20 cellular contexts compared by ENCODE assay signal in the genomic region with DNA sequence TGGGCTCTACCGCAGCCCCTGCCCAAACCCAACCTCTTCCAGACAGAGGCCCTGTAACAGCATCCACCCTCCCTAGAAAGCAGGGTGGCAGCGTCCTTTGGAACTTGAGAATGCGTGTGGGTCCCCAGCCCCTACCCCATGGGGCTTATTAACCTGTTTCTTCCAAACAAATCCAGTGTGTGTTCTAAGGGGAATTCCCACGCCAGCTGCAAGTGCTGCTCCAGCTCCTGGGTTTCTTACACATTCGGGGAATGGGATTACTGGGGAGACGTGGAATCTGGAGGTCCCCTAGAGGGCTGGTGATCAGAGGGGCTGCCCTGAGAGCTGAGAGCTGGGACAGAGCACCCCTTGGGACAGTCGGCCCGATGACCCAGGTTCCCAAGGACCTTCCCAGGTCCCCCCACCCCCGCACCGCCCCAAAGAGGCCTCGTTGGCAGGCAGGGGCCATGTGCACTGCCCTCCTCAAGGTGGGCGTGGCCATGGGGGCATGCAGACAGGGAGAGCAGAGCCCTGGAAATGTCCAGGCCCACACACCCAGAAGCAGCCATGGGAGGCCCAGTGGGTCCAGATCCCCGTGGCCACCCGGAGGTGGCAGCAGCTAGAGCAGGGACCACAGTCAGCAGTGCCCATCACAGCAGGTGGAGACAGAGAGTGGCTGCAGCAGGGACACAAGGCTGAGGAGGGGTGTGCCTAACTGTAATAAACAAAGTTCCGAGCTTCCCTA. TPM values are rescaled to one million over a fixed set of nuclear protein-coding genes. Genes with fewer than 3 reads are reported as not detected.
A peak's percentile ranks its signal among the peaks of the same experiment; 100 is the strongest.
DNase-seq lines count a peak whose midpoint lies in the region; ATAC-seq, FAIRE-seq and TF ChIP-seq lines count a peak whose summit lies in the region.
"Had no signal": no experiment of that assay in that cellular context is flagged by ENCODE, and none has a peak within 500 bp of the region (broad histone marks: within the 10 kb centered on the region; RNA-seq: fewer than 3 reads in every experiment).

No MANE protein-coding gene starts in this region.

- no peaks in the 10 kb centered on the region for H3K9me3 ChIP-seq in HepG2 (ENCODE audit: low read length)
- H3K9me3 ChIP-seq in upper lobe of right lung: no peaks in the 10 kb centered on the region
- H3K9me3 ChIP-seq: MG63 had no signal

- CTCF ChIA-PET in activated naive CD4-positive, alpha-beta T cell treated with anti-CD3 and anti-CD28 coated beads, Interleukin-2, amount 10 ng/mL, durations not matched to agents 7 days and 5 days (lab: Charles Lee): interaction anchor here (1.0 to 1.2 kb wide), 3 partner anchors 10 to 27 kb away, joined by 3 read pairs; no protein-coding TSS in a partner anchor
- CTCF ChIA-PET in WTC11 (lab: Charles Lee): interaction anchor here (0.7 to 3.0 kb wide), 6 partner anchors 10 to 104 kb away, joined by 3 to 18 read pairs (median 4); no protein-coding TSS in a partner anchor
- CTCF ChIA-PET in HepG2 (lab: Yijun Ruan, JAX; ENCODE audit: low intra/inter-chr PET ratio, low total read pairs): no interaction called here

- peaks cover 31% of the 10 kb centered on the region for H3K27me3 Mint-ChIP-seq in activated naive CD4-positive, alpha-beta T cell treated with anti-CD3 and anti-CD28 coated beads, Interleukin-2, amount 10 ng/mL, durations not matched to agents 7 days and 5 days
- no peaks in the 10 kb centered on the region for H3K27me3 Mint-ChIP-seq in WTC11 (ENCODE audit: low read depth)

- BruUV-seq in HepG2 (replicated peaks; lab: Mats Ljungman, UMichigan): no TSS peak

- no peaks in the 10 kb centered on the region for H3K79me2 ChIP-seq in HepG2 (ENCODE audit: insufficient read depth, low read length)

- H3K36me3 ChIP-seq in HepG2 (replicated peaks in 1 of 2; ENCODE audit: control insufficient read depth in 1 of 2, insufficient read depth in 2 of 2, low read length in 2 of 2) (no peaks in the 10 kb centered on the region), upper lobe of right lung (no peaks in the 10 kb centered on the region)
- H3K36me3 ChIP-seq: MG63 had no signal

- no peak overlapping the region for H3K4me3 Mint-ChIP-seq in activated naive CD4-positive, alpha-beta T cell treated with anti-CD3 and anti-CD28 coated beads, Interleukin-2, amount 10 ng/mL, durations not matched to agents 7 days and 5 days
- no peak overlapping the region for H3K4me3 Mint-ChIP-seq in WTC11

- no peak for TF ChIP-seq RAD21 in HepG2 (CRISPR knock-in tag; IDR thresholded peaks at IDR 0.05)

- H4K20me1 ChIP-seq in HepG2 (ENCODE audit: insufficient read depth, low read length): no peaks in the 10 kb centered on the region

- ATAC-seq in WTC11 (peak; percentile 11), HepG2 (peak; percentile 58), upper lobe of right lung (peak; percentile 23), HG02970 (IDR thresholded peaks at IDR 0.05; ENCODE audit: low FRiP score, unreplicated experiment) (no peak), GM18858 (IDR thresholded peaks at IDR 0.05; ENCODE audit: unreplicated experiment) (no peak)
- ATAC-seq: PC-3 had no signal

- in situ Hi-C loops in HepG2 (cut with HindIII; ENCODE audit: extremely low pct_ligation_motif_present, low pct_unique_long_range_greater_than_20kb): no loop called here

- H3K4me3 ChIP-seq in HepG2 (replicated peaks in 1 of 3; ENCODE audit: insufficient read depth in 1 of 3, low read depth in 2 of 3, low read length in 3 of 3) (no peak overlapping the region), upper lobe of right lung (no peak overlapping the region)
- H3K4me3 ChIP-seq: MG63 had no signal

- POLR2A ChIA-PET in WTC11 (lab: Charles Lee): interaction anchor here (0.6 to 0.7 kb wide), 2 partner anchors 13 to 41 kb away, joined by 3 read pairs; no protein-coding TSS in a partner anchor
- POLR2A ChIA-PET in HepG2 (lab: Yijun Ruan, JAX): no interaction called here

- no peak for DNase-seq in activated naive CD4-positive, alpha-beta T cell treated with anti-CD3 and anti-CD28 coated beads, Interleukin-2, amount 10 ng/mL, durations not matched to agents 7 days and 5 days
- DNase-seq in activated naive CD4-positive, alpha-beta T cell treated with anti-CD3 and anti-CD28 coated beads, Interleukin-2, amount 50 U/mL, for 16 hours: no peak
- no peak for DNase-seq in WTC11 (ENCODE audit: low spot score)
- DNase-seq in HepG2 (ENCODE audit: low spot score): no peak
- no peak for DNase-seq in upper lobe of right lung
- DNase-seq in KG1 (lab: John Stamatoyannopoulos, UW): no peak
- DNase-seq: 8988T, COR-L47, DMS153, EL, HCEC 1CT, MG63, NCI-H1092 treated with DMSO at 0.1 percent for 48 hours, NCI-H1930, PC-3 had no signal

- no peak overlapping the region for H3K4me2 ChIP-seq in HepG2 (ENCODE audit: low read depth, low read length)
- H3K4me2 ChIP-seq: KMS-11 had no signal

- peaks cover 2 to 30% of the 10 kb centered on the region in 2 experiments; a peak in 4 of 5 replicates for H3K27me3 ChIP-seq in HepG2 (ENCODE audit: control insufficient read depth in 1 of 2, insufficient read depth in 2 of 2, low read length in 2 of 2)
- H3K27me3 ChIP-seq in upper lobe of right lung: no peaks in the 10 kb centered on the region
- H3K27me3 ChIP-seq: MG63 had no signal

- H2AFZ ChIP-seq in HepG2 (ENCODE audit: low read length): no peak overlapping the region

- TF ChIP-seq CTCF in WTC11 (IDR thresholded peaks at IDR 0.05) (no peak), HepG2 (CRISPR knock-in tag; IDR thresholded peaks at IDR 0.05) (no peak), upper lobe of right lung (IDR thresholded peaks at IDR 0.05) (no peak)

- WGBS in HepG2 (ENCODE audit: low lambda C conversion rate): 40% methylated on average over 10 of the region's 15 CpGs

- TF ChIP-seq EP300 in HepG2 (IDR thresholded peaks at IDR 0.05; ENCODE audit: low read depth in 2 of 2, low read length in 2 of 2) (no peak), HepG2 (CRISPR knock-in tag; IDR thresholded peaks at IDR 0.05; ENCODE audit: borderline replicate concordance) (no peak)

- H3K9ac ChIP-seq in HepG2 (ENCODE audit: insufficient read depth, low read depth, low read length): no peak overlapping the region
- H3K9ac ChIP-seq: KMS-11 had no signal

- intact Hi-C loops in HepG2 (cut with micrococcal nuclease; ENCODE audit: unreplicated experiment) (no loop called here), upper lobe of right lung (cut with DNase I) (no loop called here)

- H3K36me3 Mint-ChIP-seq in activated naive CD4-positive, alpha-beta T cell treated with anti-CD3 and anti-CD28 coated beads, Interleukin-2, amount 10 ng/mL, durations not matched to agents 7 days and 5 days: no peaks in the 10 kb centered on the region
- H3K36me3 Mint-ChIP-seq in WTC11: peaks cover 6% of the 10 kb centered on the region

- FAIRE-seq in HepG2 (lab: Jason Lieb, UNC): no peak

- peaks cover 2% of the 10 kb centered on the region for H3K4me1 Mint-ChIP-seq in activated naive CD4-positive, alpha-beta T cell treated with anti-CD3 and anti-CD28 coated beads, Interleukin-2, amount 10 ng/mL, durations not matched to agents 7 days and 5 days
- peaks cover 60% of the 10 kb centered on the region for H3K4me1 Mint-ChIP-seq in WTC11

- H3K27ac Mint-ChIP-seq in activated naive CD4-positive, alpha-beta T cell treated with anti-CD3 and anti-CD28 coated beads, Interleukin-2, amount 10 ng/mL, durations not matched to agents 7 days and 5 days: peak overlapping the region; percentile 55
- peak overlapping the region; percentile 88 for H3K27ac Mint-ChIP-seq in WTC11

- H3K4me1 ChIP-seq in HepG2 (ENCODE audit: insufficient read depth, low read length) (no peaks in the 10 kb centered on the region), upper lobe of right lung (no peaks in the 10 kb centered on the region)

- H3K27ac ChIP-seq in HepG2 (ENCODE audit: extremely low read length, insufficient read depth, low read length): no peak overlapping the region
- H3K27ac ChIP-seq in upper lobe of right lung: no peak overlapping the region
- H3K27ac ChIP-seq: C4-2B, KMS-11 had no signal

- H3K9me3 Mint-ChIP-seq in activated naive CD4-positive, alpha-beta T cell treated with anti-CD3 and anti-CD28 coated beads, Interleukin-2, amount 10 ng/mL, durations not matched to agents 7 days and 5 days: peaks cover 2% of the 10 kb centered on the region
- H3K9me3 Mint-ChIP-seq in WTC11: peaks cover 5% of the 10 kb centered on the region

- TF ChIP-seq POLR2A in HepG2 (IDR thresholded peaks at IDR 0.05; ENCODE audit: insufficient read depth in 1 of 2, low read depth in 2 of 2, low read length in 2 of 2): no peak

RNA-seq across cellular contexts. Expression of a gene that starts 18.8 kb away (rescaled TPM):
- not detected in 3 replicates for total RNA-seq in WTC11 (2021)
- not detected in 2 replicates for total RNA-seq in HepG2 (2016; rRNA removed; fragmentation: Illumina TruSeq; extraction: Trizol)
- total RNA-seq in HepG2 (2016; cell fraction: cytosol; rRNA removed; fragmentation: Illumina TruSeq; extraction: Trizol; ENCODE audit: low read depth): not detected in 2 replicates
- total RNA-seq in HepG2 (2016; cell fraction: insoluble cytoplasmic fraction; rRNA removed; fragmentation: Illumina TruSeq; extraction: Trizol): not detected in 2 replicates
- not detected in 2 replicates for total RNA-seq in HepG2 (2016; cell fraction: membrane; rRNA removed; fragmentation: Illumina TruSeq; extraction: Trizol)
- not detected in 2 replicates for total RNA-seq in HepG2 (2016; cell fraction: nucleus; rRNA removed; fragmentation: Illumina TruSeq; extraction: Trizol)
- not detected in 2 replicates for polyA plus RNA-seq in HepG2 (2011; rRNA removed)
- polyA plus RNA-seq in HepG2 (2011; cell fraction: cytosol; rRNA removed): not detected in 2 replicates
- polyA plus RNA-seq in HepG2 (2011; cell fraction: nucleus; rRNA removed): not detected in 2 replicates
- polyA plus RNA-seq in HepG2 (2012): not detected in 2 replicates
- polyA plus RNA-seq in HepG2 (2016; cell fraction: cytosol; fragmentation: Illumina TruSeq; extraction: Trizol; ENCODE audit: low read depth): not detected in 2 replicates
- not detected in 2 replicates for polyA plus RNA-seq in HepG2 (2016; cell fraction: insoluble cytoplasmic fraction; fragmentation: Illumina TruSeq; extraction: Trizol; ENCODE audit: low read depth)
- not detected in 2 replicates for polyA plus RNA-seq in HepG2 (2016; cell fraction: membrane; fragmentation: Illumina TruSeq; extraction: Trizol; ENCODE audit: low read depth)
- not detected in 2 replicates for polyA plus RNA-seq in HepG2 (2016; cell fraction: nucleus; fragmentation: Illumina TruSeq; extraction: Trizol; ENCODE audit: insufficient read depth, low read depth)
- polyA minus RNA-seq in HepG2 (2011; rRNA and poly(A)+ RNA removed; ENCODE audit: low replicate concordance): not detected in 2 replicates
- not detected in 2 replicates for polyA minus RNA-seq in HepG2 (2011; cell fraction: cytosol; rRNA and poly(A)+ RNA removed)
- polyA minus RNA-seq in HepG2 (2011; cell fraction: nucleus; rRNA and poly(A)+ RNA removed): not detected in 2 replicates
- not detected for total RNA-seq in upper lobe of right lung
- total RNA-seq: HT1080, PC-3 had no signal

RNA-seq across cellular contexts. Expression of a gene that starts 43.6 kb away (rescaled TPM):
- total RNA-seq in WTC11 (2021): 0.42 to 0.44 TPM (median 0.44 TPM) in 3 replicates
- not detected in 2 replicates for total RNA-seq in HepG2 (2016; rRNA removed; fragmentation: Illumina TruSeq; extraction: Trizol)
- total RNA-seq in HepG2 (2016; cell fraction: cytosol; rRNA removed; fragmentation: Illumina TruSeq; extraction: Trizol; ENCODE audit: low read depth): not detected in 2 replicates
- not detected in 2 replicates for total RNA-seq in HepG2 (2016; cell fraction: insoluble cytoplasmic fraction; rRNA removed; fragmentation: Illumina TruSeq; extraction: Trizol)
- not detected in 2 replicates for total RNA-seq in HepG2 (2016; cell fraction: membrane; rRNA removed; fragmentation: Illumina TruSeq; extraction: Trizol)
- not detected in 2 replicates for total RNA-seq in HepG2 (2016; cell fraction: nucleus; rRNA removed; fragmentation: Illumina TruSeq; extraction: Trizol)
- polyA plus RNA-seq in HepG2 (2011; rRNA removed): not detected in 2 replicates
- polyA plus RNA-seq in HepG2 (2011; cell fraction: cytosol; rRNA removed): not detected in 2 replicates
- polyA plus RNA-seq in HepG2 (2011; cell fraction: nucleus; rRNA removed): not detected in 2 replicates
- not detected in 2 replicates for polyA plus RNA-seq in HepG2 (2012)
- polyA plus RNA-seq in HepG2 (2016; cell fraction: cytosol; fragmentation: Illumina TruSeq; extraction: Trizol; ENCODE audit: low read depth): not detected in 2 replicates
- polyA plus RNA-seq in HepG2 (2016; cell fraction: insoluble cytoplasmic fraction; fragmentation: Illumina TruSeq; extraction: Trizol; ENCODE audit: low read depth): not detected in 2 replicates
- not detected in 2 replicates for polyA plus RNA-seq in HepG2 (2016; cell fraction: membrane; fragmentation: Illumina TruSeq; extraction: Trizol; ENCODE audit: low read depth)
- not detected in 2 replicates for polyA plus RNA-seq in HepG2 (2016; cell fraction: nucleus; fragmentation: Illumina TruSeq; extraction: Trizol; ENCODE audit: insufficient read depth, low read depth)
- not detected in 2 replicates for polyA minus RNA-seq in HepG2 (2011; rRNA and poly(A)+ RNA removed; ENCODE audit: low replicate concordance)
- not detected in 2 replicates for polyA minus RNA-seq in HepG2 (2011; cell fraction: cytosol; rRNA and poly(A)+ RNA removed)
- not detected in 2 replicates for polyA minus RNA-seq in HepG2 (2011; cell fraction: nucleus; rRNA and poly(A)+ RNA removed)
- total RNA-seq in upper lobe of right lung: 5.8 TPM
- total RNA-seq: HT1080, PC-3 had no signal

Comparison
In these comparisons a context has a peak if more than half of its experiments do, and no peak if none do; other contexts are left out.
1. ATAC-seq: peak in WTC11 (single experiment), HepG2 (single experiment) and upper lobe of right lung (single experiment); none in HG02970 (single experiment) and GM18858 (single experiment).